In the genomic region with DNA sequence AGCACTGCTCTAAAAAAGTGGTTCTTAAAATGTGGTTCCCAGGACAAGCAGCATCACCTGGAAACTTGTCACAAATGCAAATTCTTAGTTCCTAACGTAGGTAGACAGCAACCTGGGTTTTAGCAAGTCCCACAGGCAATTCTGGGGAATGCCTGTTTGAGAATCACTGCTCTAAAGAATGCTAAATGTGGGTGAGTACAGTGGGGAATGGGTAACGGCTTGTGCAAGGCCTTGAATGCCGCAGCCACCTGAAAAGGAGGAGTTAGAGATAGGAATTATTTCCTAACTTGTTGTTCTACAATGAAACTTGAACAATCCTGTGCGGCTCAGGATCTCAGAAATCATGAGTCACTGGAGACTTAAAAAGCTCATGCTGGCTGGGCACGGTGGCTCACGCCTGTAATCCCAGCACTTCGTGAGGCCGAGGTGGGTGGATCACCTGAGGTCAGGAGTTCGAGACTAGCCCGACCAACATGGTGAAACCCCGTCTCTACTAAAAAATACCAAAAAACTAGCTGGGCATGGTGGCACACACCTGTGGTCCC, we compare ENCODE assay signal across 33 cellular contexts.
"Had no signal": no experiment of that assay in that cellular context is flagged by ENCODE, and none has a peak within 500 bp of the region (broad histone marks: within the 10 kb centered on the region; RNA-seq: fewer than 3 reads in every experiment).

No MANE protein-coding gene starts in this region.

- H3K9ac ChIP-seq: parathyroid adenoma had no signal

- H3K4me1 ChIP-seq: colonic mucosa, gastroesophageal sphincter, psoas muscle, suprapubic skin had no signal

- H3K9me3 ChIP-seq: colonic mucosa, gastroesophageal sphincter, left lung, mucosa of descending colon, psoas muscle, sigmoid colon, suprapubic skin, tibial artery had no signal

- H3K27ac Mint-ChIP-seq: activated CD4-positive, alpha-beta memory T cell treated with anti-CD3 and anti-CD28 coated beads for 36 hours; activated naive CD4-positive, alpha-beta T cell treated with anti-CD3 and anti-CD28 coated beads, Interleukin-2, amount 10 ng/mL, durations not matched to agents 7 days and 5 days; stimulated activated naive B cell treated with anti-CD40 and anti-IgM and Interleukin-4, amounts not matched to agents 10 μg/mL and 1 μg/mL and 100 μg/mL, for 72 hours had no signal

- H3K36me3 ChIP-seq: colonic mucosa had no signal

- H3K4me3 ChIP-seq: colonic mucosa, gastroesophageal sphincter, left lung, lung, mucosa of descending colon, psoas muscle, sigmoid colon, suprapubic skin, tibial artery had no signal

- H3K4me3 Mint-ChIP-seq: activated CD4-positive, alpha-beta memory T cell treated with anti-CD3 and anti-CD28 coated beads for 36 hours; activated naive CD4-positive, alpha-beta T cell treated with anti-CD3 and anti-CD28 coated beads, Interleukin-2, amount 10 ng/mL, durations not matched to agents 7 days and 5 days; activated T-helper 1 cell treated with anti-CD3 and anti-CD28 coated beads, Interleukin-12 subunit alpha, Interleukin-12 subunit beta, Interleukin-2, Interleukin-4 antibody, amounts not matched to agents 30 ng/mL and 10 ng/mL and 1 ng/mL, durations not matched to agents 14 hours and 24 hours and 36 hours; stimulated activated naive B cell treated with anti-CD40 and anti-IgM and Interleukin-4, amounts not matched to agents 10 μg/mL and 1 μg/mL and 100 μg/mL, for 72 hours had no signal

- H3K9me3 Mint-ChIP-seq: activated CD4-positive, alpha-beta memory T cell treated with anti-CD3 and anti-CD28 coated beads for 36 hours; activated naive CD4-positive, alpha-beta T cell treated with anti-CD3 and anti-CD28 coated beads, Interleukin-2, amount 10 ng/mL, durations not matched to agents 7 days and 5 days; activated naive CD8-positive, alpha-beta T cell treated with anti-CD3 and anti-CD28 coated beads, Interleukin-2, amount 10 ng/mL, durations not matched to agents 7 days and 5 days; activated T-helper 1 cell treated with anti-CD3 and anti-CD28 coated beads, Interleukin-12 subunit alpha, Interleukin-12 subunit beta, Interleukin-2, Interleukin-4 antibody, amounts not matched to agents 30 ng/mL and 10 ng/mL and 1 ng/mL, durations not matched to agents 14 hours and 24 hours and 36 hours; stimulated activated naive B cell treated with anti-CD40 and anti-IgM and Interleukin-4, amounts not matched to agents 10 μg/mL and 1 μg/mL and 100 μg/mL, for 72 hours had no signal

- H3K4me1 Mint-ChIP-seq: stimulated activated naive B cell treated with anti-CD40 and anti-IgM and Interleukin-4, amounts not matched to agents 10 μg/mL and 1 μg/mL and 100 μg/mL, for 72 hours had no signal

- H3K27me3 ChIP-seq: colonic mucosa, gastroesophageal sphincter, left lung, sigmoid colon, suprapubic skin, tibial artery had no signal

- ATAC-seq: gastroesophageal sphincter; left lung; mucosa of descending colon; psoas muscle; stimulated activated naive B cell treated with anti-CD40 and anti-IgM and Interleukin-4, amounts not matched to agents 10 μg/mL and 1 μg/mL and 100 μg/mL, for 72 hours had no signal

- H3K79me2 ChIP-seq: parathyroid adenoma had no signal

- DNase-seq: activated CD4-positive, alpha-beta memory T cell treated with anti-CD3 and anti-CD28 coated beads for 36 hours; activated CD4-positive, alpha-beta T cell treated with anti-CD3 and anti-CD28 coated beads for 4 hours; activated CD8-positive, alpha-beta memory T cell treated with anti-CD3 and anti-CD28 coated beads, Interleukin-2, amount 50 U/mL, for 4 hours; activated gamma-delta T cell; activated naive CD4-positive, alpha-beta T cell treated with anti-CD3 and anti-CD28 coated beads, Interleukin-2, amount 10 ng/mL, durations not matched to agents 7 days and 5 days; activated naive CD8-positive, alpha-beta T cell treated with anti-CD3 and anti-CD28 coated beads, Interleukin-2, amount 10 ng/mL, durations not matched to agents 7 days and 5 days; activated T-cell treated with anti-CD3 and anti-CD28 coated beads, Interleukin-2, amount 50 U/mL, for 1 hour; amygdala; colonic mucosa; effector CD8-positive, alpha-beta T cell; erythroblast; head of caudate nucleus; hippocampal formation; kidney glomerular epithelial cell; left lung; mesendoderm; mucosa of descending colon; nucleus accumbens; psoas muscle; sigmoid colon; small intestine; stimulated activated CD4-positive, alpha-beta T cell treated with anti-CD3 and anti-CD28 coated beads, Interleukin-1b, Interleukin-23, amount 100 ng/mL, for 48 hours; stimulated activated CD4-positive, alpha-beta T cell treated with anti-CD3 and anti-CD28 coated beads, Interleukin-4, amount 100 ng/mL, for 4 hours; stimulated activated CD8-positive, alpha-beta memory T cell treated with anti-CD3 and anti-CD28 coated beads, Interleukin-4, amount 100 ng/mL, for 48 hours; stimulated activated naive B cell treated with anti-CD40 and anti-IgM and Interleukin-4, amounts not matched to agents 10 μg/mL and 1 μg/mL and 100 μg/mL, for 72 hours; T-helper 1 cell; tibial artery had no signal

- H3K27ac ChIP-seq: colonic mucosa, gastroesophageal sphincter, left lung, parathyroid adenoma, psoas muscle, sigmoid colon, suprapubic skin, tibial artery, VCaP had no signal

- H3K27me3 Mint-ChIP-seq: activated CD4-positive, alpha-beta memory T cell treated with anti-CD3 and anti-CD28 coated beads for 36 hours; activated naive CD4-positive, alpha-beta T cell treated with anti-CD3 and anti-CD28 coated beads, Interleukin-2, amount 10 ng/mL, durations not matched to agents 7 days and 5 days; activated naive CD8-positive, alpha-beta T cell treated with anti-CD3 and anti-CD28 coated beads, Interleukin-2, amount 10 ng/mL, durations not matched to agents 7 days and 5 days; stimulated activated naive B cell treated with anti-CD40 and anti-IgM and Interleukin-4, amounts not matched to agents 10 μg/mL and 1 μg/mL and 100 μg/mL, for 72 hours had no signal

- H2AFZ ChIP-seq: parathyroid adenoma had no signal
